32 cellular contexts compared by ENCODE assay signal in the genomic region with DNA sequence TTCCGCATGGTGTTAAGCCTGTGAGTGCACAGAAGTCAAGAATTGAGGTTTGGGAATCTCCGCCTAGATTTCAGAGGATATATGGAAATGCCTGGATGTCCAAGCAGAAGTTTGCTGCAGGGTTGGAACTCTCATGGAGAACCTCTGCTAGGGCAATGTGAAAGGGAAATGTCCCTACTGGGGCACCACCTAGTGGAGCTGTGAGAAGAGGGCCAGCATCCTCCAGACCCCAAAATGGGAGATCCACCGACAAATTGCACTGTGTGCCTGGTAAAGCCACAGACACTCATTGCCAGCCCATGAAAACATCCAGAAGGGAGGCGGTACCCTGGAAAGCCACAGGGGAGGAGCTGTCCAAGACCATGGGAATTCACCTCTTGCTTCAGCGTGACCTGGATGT. TPM values are rescaled to one million over a fixed set of nuclear protein-coding genes. Genes with fewer than 3 reads are reported as not detected.
DNase-seq lines count a peak whose midpoint lies in the region; ATAC-seq and TF ChIP-seq lines count a peak whose summit lies in the region.
"Had no signal": no experiment of that assay in that cellular context is flagged by ENCODE, and none has a peak within 500 bp of the region (broad histone marks: within the 10 kb centered on the region; RNA-seq: fewer than 3 reads in every experiment).

No MANE protein-coding gene starts in this region.

- no peak overlapping the region for H3K4me3 Mint-ChIP-seq in CD4-positive, alpha-beta T cell
- H3K4me3 Mint-ChIP-seq: activated naive CD8-positive, alpha-beta T cell treated with anti-CD3 and anti-CD28 coated beads for 36 hours; CD14-positive monocyte; IgD-negative memory B cell; nephron progenitor cell; stimulated activated naive CD8-positive, alpha-beta T cell treated with anti-CD3 and anti-CD28 coated beads, Interleukin-15, Interleukin-2, amounts not matched to agents 100 ng/mL and 50 ng/mL, for 24 hours had no signal

- H3K9me3 Mint-ChIP-seq in CD4-positive, alpha-beta T cell: no peaks in the 10 kb centered on the region
- H3K9me3 Mint-ChIP-seq: activated naive CD8-positive, alpha-beta T cell treated with anti-CD3 and anti-CD28 coated beads for 36 hours; activated T-helper 2 cell treated with anti-CD3 and anti-CD28 coated beads, Interferon-gamma antibody, Interleukin-2, Interleukin-4, amounts not matched to agents 10 μg/mL and 5 μg/mL and 100 μg/mL, durations not matched to agents 14 hours and 24 hours and 36 hours; IgD-negative memory B cell; stimulated activated naive CD8-positive, alpha-beta T cell treated with anti-CD3 and anti-CD28 coated beads, Interleukin-15, Interleukin-2, amounts not matched to agents 100 ng/mL and 50 ng/mL, for 24 hours had no signal

- WGBS in mesendoderm (ENCODE audit: extremely low coverage, insufficient coverage, low lambda C conversion rate): no CpG with 5 or more reads among the region's 5 CpGs

- H4K5ac ChIP-seq in mesendoderm (ENCODE audit: low read length): no peak overlapping the region

- H3K79me2 ChIP-seq in Karpas-422 (ENCODE audit: low read length) (no peaks in the 10 kb centered on the region), mesendoderm (ENCODE audit: control insufficient read depth, insufficient read depth, low read length) (no peaks in the 10 kb centered on the region)
- H3K79me2 ChIP-seq: parathyroid adenoma had no signal

- H3K27me3 ChIP-seq in Karpas-422 (ENCODE audit: low read length) (no peaks in the 10 kb centered on the region), mesendoderm (ENCODE audit: insufficient read depth, low read length, poor library complexity) (no peaks in the 10 kb centered on the region)
- H3K27me3 ChIP-seq in CD4-positive, alpha-beta T cell (ENCODE audit: control insufficient read depth, insufficient read depth, low read length): no peaks in the 10 kb centered on the region
- H3K27me3 ChIP-seq: testis had no signal

- H3K27ac Mint-ChIP-seq in CD4-positive, alpha-beta T cell: no peak overlapping the region
- H3K27ac Mint-ChIP-seq: activated naive CD8-positive, alpha-beta T cell treated with anti-CD3 and anti-CD28 coated beads for 36 hours; activated T-helper 2 cell treated with anti-CD3 and anti-CD28 coated beads, Interferon-gamma antibody, Interleukin-2, Interleukin-4, amounts not matched to agents 10 μg/mL and 5 μg/mL and 100 μg/mL, durations not matched to agents 14 hours and 24 hours and 36 hours; IgD-negative memory B cell; nephron progenitor cell; stimulated activated naive CD8-positive, alpha-beta T cell treated with anti-CD3 and anti-CD28 coated beads, Interleukin-15, Interleukin-2, amounts not matched to agents 100 ng/mL and 50 ng/mL, for 24 hours had no signal

- no peak overlapping the region for H2BK5ac ChIP-seq in mesendoderm (ENCODE audit: low read length)

- DNase-seq in GM12865 (ENCODE audit: low read depth): no peak
- DNase-seq in Karpas-422: peak; percentile 51
- DNase-seq in astrocyte of the spinal cord (ENCODE audit: low read depth, low spot score): no peak
- peak; percentile 5 for DNase-seq in mesendoderm
- no peak for DNase-seq in RKO (ENCODE audit: low spot score)
- DNase-seq in GF-D8 (lab: John Stamatoyannopoulos, UW): no peak
- DNase-seq in CD4-positive, alpha-beta T cell: no peak
- DNase-seq: activated CD4-positive, alpha-beta T cell treated with anti-CD3 and anti-CD28 coated beads for 1 hour; activated CD8-positive, alpha-beta memory T cell treated with anti-CD3 and anti-CD28 coated beads for 24 hours; activated naive CD8-positive, alpha-beta T cell treated with anti-CD3 and anti-CD28 coated beads for 36 hours; activated T-cell treated with anti-CD3 and anti-CD28 coated beads for 4 hours; aorta; DMS79; NCI-H1092 treated with DMSO at 0.1 percent for 48 hours; NCI-H187 treated with DMSO at 0.1 percent for 48 hours; NCI-H524; nephron progenitor cell; NK-92 treated with Interleukin-12 subunit alpha and Interleukin-12 subunit beta, amount 100 ng/mL, for 24 hours; SHP77; stimulated activated CD4-positive, alpha-beta T cell treated with anti-CD3 and anti-CD28 coated beads, Interleukin-1b, Interleukin-23, amount 100 ng/mL, for 48 hours; T-helper 2 cell; testis had no signal

- H2AK5ac ChIP-seq in mesendoderm (ENCODE audit: low read length): no peak overlapping the region

- H3K27me3 Mint-ChIP-seq in CD4-positive, alpha-beta T cell: no peaks in the 10 kb centered on the region
- H3K27me3 Mint-ChIP-seq: activated naive CD8-positive, alpha-beta T cell treated with anti-CD3 and anti-CD28 coated beads for 36 hours; stimulated activated naive CD8-positive, alpha-beta T cell treated with anti-CD3 and anti-CD28 coated beads, Interleukin-15, Interleukin-2, amounts not matched to agents 100 ng/mL and 50 ng/mL, for 24 hours had no signal

- H3K9me3 ChIP-seq in Karpas-422 (ENCODE audit: low read length): no peaks in the 10 kb centered on the region
- no peaks in the 10 kb centered on the region for H3K9me3 ChIP-seq in CD4-positive, alpha-beta T cell (ENCODE audit: control insufficient read depth, low read length)
- H3K9me3 ChIP-seq: testis had no signal

- H3K4me1 Mint-ChIP-seq in CD4-positive, alpha-beta T cell (ENCODE audit: low read depth): no peaks in the 10 kb centered on the region
- H3K4me1 Mint-ChIP-seq: activated naive CD8-positive, alpha-beta T cell treated with anti-CD3 and anti-CD28 coated beads for 36 hours; CD14-positive monocyte; nephron progenitor cell had no signal

- CTCF ChIA-PET in CD4-positive, alpha-beta T cell (lab: Charles Lee): no interaction called here

- H2AFZ ChIP-seq in Karpas-422 (ENCODE audit: low read length): no peak overlapping the region
- H2AFZ ChIP-seq: parathyroid adenoma had no signal

- intact Hi-C loops in CD4-positive, alpha-beta T cell (cut with DNase I, micrococcal nuclease): no loop called here

- H3K56ac ChIP-seq in mesendoderm (ENCODE audit: low read length): no peak overlapping the region

- POLR2A ChIA-PET in CD4-positive, alpha-beta T cell (lab: Charles Lee): no interaction called here

- H3K4me3 ChIP-seq in GM12865 (ENCODE audit: low read depth, low read length) (no peak overlapping the region), Karpas-422 (ENCODE audit: low read length) (no peak overlapping the region), astrocyte of the spinal cord (ENCODE audit: low read depth, low read length) (no peak overlapping the region), mesendoderm (ENCODE audit: low read length) (no peak overlapping the region)
- H3K4me3 ChIP-seq: smooth muscle cell, testis had no signal

- TF ChIP-seq CTCF in GM12865 (IDR thresholded peaks at IDR 0.05; ENCODE audit: insufficient read depth, low read depth, low read length, missing control alignments) (peak; percentile 9), astrocyte of the spinal cord (IDR thresholded peaks at IDR 0.05; ENCODE audit: low read depth, low read length) (peak; percentile 28)
- no peak for TF ChIP-seq CTCF in CD4-positive, alpha-beta T cell (IDR thresholded peaks at IDR 0.05)

- in situ Hi-C loops in astrocyte of the spinal cord (cut with HindIII; ENCODE audit: low sequenced_read_pairs): no loop called here

- H3K4ac ChIP-seq in mesendoderm (ENCODE audit: low read depth, low read length): no peak overlapping the region

- H2BK120ac ChIP-seq in mesendoderm (ENCODE audit: low read depth, low read length): no peak overlapping the region

- no peaks in the 10 kb centered on the region for H3K9me2 ChIP-seq in Karpas-422 (replicated peaks; ENCODE audit: insufficient read depth, low read length)

- H3K36me3 ChIP-seq in Karpas-422 (ENCODE audit: insufficient read depth, low read length) (no peaks in the 10 kb centered on the region), mesendoderm (ENCODE audit: control insufficient read depth, insufficient read depth, low read length) (no peaks in the 10 kb centered on the region)

- no peak for ATAC-seq in GM21528 (IDR thresholded peaks at IDR 0.05; ENCODE audit: low FRiP score, unreplicated experiment)
- ATAC-seq in CD4-positive, alpha-beta T cell (ENCODE audit: poor library complexity): no peak
- ATAC-seq: left lobe of liver, Panc1 had no signal

- H3K9ac ChIP-seq in Karpas-422 (ENCODE audit: low read length) (no peak overlapping the region), mesendoderm (ENCODE audit: low read length) (no peak overlapping the region)
- H3K9ac ChIP-seq: parathyroid adenoma had no signal

- H3K27ac ChIP-seq in Karpas-422 (ENCODE audit: low read length) (no peak overlapping the region), mesendoderm (ENCODE audit: low read depth, low read length) (no peak overlapping the region)
- H3K27ac ChIP-seq in CD4-positive, alpha-beta T cell (ENCODE audit: low read depth, low read length): no peak overlapping the region
- H3K27ac ChIP-seq: parathyroid adenoma, testis had no signal

- H3K4me2 ChIP-seq in Karpas-422 (ENCODE audit: low read depth, low read length, poor library complexity, severe bottlenecking) (no peak overlapping the region), mesendoderm (ENCODE audit: low read length) (no peak overlapping the region)
- H3K4me2 ChIP-seq: smooth muscle cell had no signal

- H2BK15ac ChIP-seq in mesendoderm (replicated peaks; ENCODE audit: low read depth): no peak overlapping the region

- H3K4me1 ChIP-seq in Karpas-422 (ENCODE audit: low read length) (peaks cover 4% of the 10 kb centered on the region), mesendoderm (ENCODE audit: control insufficient read depth, low read depth, low read length) (no peaks in the 10 kb centered on the region)
- H3K4me1 ChIP-seq: parathyroid adenoma, testis had no signal

- no peak overlapping the region for H3K18ac ChIP-seq in mesendoderm (ENCODE audit: low read length)

- H4K8ac ChIP-seq in mesendoderm (ENCODE audit: low read depth, low read length): no peak overlapping the region

- no peak overlapping the region for H3K23ac ChIP-seq in mesendoderm (ENCODE audit: low read length)

- no peaks in the 10 kb centered on the region for H4K20me1 ChIP-seq in Karpas-422 (ENCODE audit: insufficient read depth, low read depth, low read length)

- H3K36me3 Mint-ChIP-seq in CD4-positive, alpha-beta T cell (ENCODE audit: low read depth): no peaks in the 10 kb centered on the region
- H3K36me3 Mint-ChIP-seq: activated naive CD8-positive, alpha-beta T cell treated with anti-CD3 and anti-CD28 coated beads for 36 hours; CD14-positive monocyte; IgD-negative memory B cell had no signal

- no peaks in the 10 kb centered on the region for H3K79me1 ChIP-seq in mesendoderm (ENCODE audit: low read length)

RNA-seq across cellular contexts. Expression of a gene that starts 3.6 kb away (rescaled TPM):
- total RNA-seq in Karpas-422 (2014; rRNA removed; shearing (Covaris generic); ENCODE audit: low replicate concordance): not detected in 2 replicates
- polyA plus RNA-seq in mesendoderm (2013, experiment 1 of 2): 0.01 TPM
- 0.04 TPM for polyA plus RNA-seq in mesendoderm (2013, experiment 2 of 2)
- under 1 TPM; 0.19 to 0.34 TPM for total RNA-seq in CD4-positive, alpha-beta T cell
- total RNA-seq: activated naive CD8-positive, alpha-beta T cell treated with anti-CD3 and anti-CD28 coated beads for 36 hours; activated T-helper 2 cell treated with anti-CD3 and anti-CD28 coated beads, Interferon-gamma antibody, Interleukin-2, Interleukin-4, amounts not matched to agents 10 μg/mL and 5 μg/mL and 100 μg/mL, durations not matched to agents 14 hours and 24 hours and 36 hours; fibroblast of villous mesenchyme; left lobe of liver; smooth muscle cell had no signal
- polyA plus RNA-seq: aorta, CD14-positive monocyte, IgD-negative memory B cell had no signal

RNA-seq across cellular contexts. Expression of a gene that starts 12.6 kb away (rescaled TPM):
- total RNA-seq in Karpas-422 (2014; rRNA removed; shearing (Covaris generic); ENCODE audit: low replicate concordance): 23.8 and 32.0 TPM in 2 replicates
- polyA plus RNA-seq in mesendoderm (2013, experiment 1 of 2): 41.0 TPM
- polyA plus RNA-seq in mesendoderm (2013, experiment 2 of 2): 41.9 TPM
- total RNA-seq in CD4-positive, alpha-beta T cell: 10 to 100 TPM; 34.4 to 34.7 TPM

Comparison
In these comparisons a context has a peak if more than half of its experiments do, and no peak if none do; other contexts are left out.
1. DNase-seq: peak in Karpas-422 (single experiment) and mesendoderm (single experiment); none in GM12865 (single experiment), astrocyte of the spinal cord (single experiment), RKO (single experiment), GF-D8 (single experiment) and CD4-positive, alpha-beta T cell (0 of 10).